In genomic region chr2:96856776-96857673, GRCh38 we compare ENCODE assay signal across 8 cellular contexts. TPM values are rescaled to one million over a fixed set of nuclear protein-coding genes. Genes with fewer than 3 reads are reported as not detected.
DNase-seq lines count a peak whose midpoint lies in the region; ATAC-seq and TF ChIP-seq lines count a peak whose summit lies in the region.

No MANE protein-coding gene starts in this region.

- peak; percentile 58 for DNase-seq in GM12865 (ENCODE audit: low read depth)
- no peak for DNase-seq in IMR-90
- DNase-seq in T-helper 17 cell: peak in 1 of 3 donors; percentile 42
- no peak for DNase-seq in activated CD4-positive, CD25-positive, alpha-beta regulatory T cell treated with anti-CD3 and anti-CD28 coated beads, Interleukin-2, amount 50 U/mL, for 72 hours

- no peak overlapping the region for H2BK120ac ChIP-seq in IMR-90 (ENCODE audit: low read depth, low read length)

- H3K4me1 Mint-ChIP-seq in T-helper 17 cell: peaks cover 35% of the 10 kb centered on the region

- peaks cover 11 to 34% of the 10 kb centered on the region in 2 experiments for H3K79me1 ChIP-seq in IMR-90 (ENCODE audit: low read depth in 1 of 2, low read length in 2 of 2)

- dilution Hi-C loops in IMR-90 (cut with HindIII; ENCODE audit: low sequenced_read_pairs, unreplicated experiment): no loop called here

- peak overlapping the region; percentile 89 for H3K27ac Mint-ChIP-seq in T-helper 17 cell

- H4K91ac ChIP-seq in IMR-90 (ENCODE audit: insufficient read depth, low read depth, low read length): no peak overlapping the region

- H4K20me1 ChIP-seq in IMR-90 (ENCODE audit: insufficient read depth, low read length): no peaks in the 10 kb centered on the region; the same call in 1 of the 2 replicates

- in situ Hi-C loops in IMR-90 (cut with MboI; ENCODE audit: low sequenced_read_pairs): loop anchor here (5.0 to 25.0 kb wide), 2 partner anchors 100 to 255 kb away; partner anchors contain the start of gene ANKRD36

- H3K4me3 ChIP-seq in GM12865 (ENCODE audit: low read depth, low read length) (peak overlapping the region; percentile 89), IMR-90 (ENCODE audit: insufficient read depth, low read depth, low read length) (peak overlapping the region; percentile 60), endocrine pancreas (ENCODE audit: control insufficient read depth, insufficient read depth, low read length) (peak overlapping the region; percentile 63), muscle layer of duodenum (ENCODE audit: low read depth in 1 of 2, low read length in 2 of 2) (peak overlapping the region; percentile 74 to 94)

- H2BK20ac ChIP-seq in IMR-90 (ENCODE audit: low read depth, low read length): no peak overlapping the region

- peak overlapping the region; percentile 99 for H2AFZ ChIP-seq in IMR-90 (replicated peaks; ENCODE audit: low read length, poor library complexity)

- H3K56ac ChIP-seq in IMR-90 (ENCODE audit: extremely low read depth, insufficient read depth, low read length): no peak overlapping the region

- no peak for TF ChIP-seq RAD21 in IMR-90 (IDR thresholded peaks at IDR 0.05; ENCODE audit: low read length)

- H2BK5ac ChIP-seq in IMR-90 (ENCODE audit: low read depth, low read length, poor library complexity, severe bottlenecking): no peak overlapping the region

- H3K4me2 ChIP-seq in IMR-90 (ENCODE audit: low read depth, low read length): peak overlapping the region; percentile 87

- POLR2A ChIA-PET in IMR-90 (lab: Charles Lee; ENCODE audit: unreplicated experiment): no interaction called here

- H3K27me3 ChIP-seq in IMR-90 (ENCODE audit: control insufficient read depth, insufficient read depth, low read length) (no peaks in the 10 kb centered on the region), endocrine pancreas (ENCODE audit: control insufficient read depth, insufficient read depth, low read length) (no peaks in the 10 kb centered on the region), muscle layer of duodenum (ENCODE audit: low read depth, low read length) (no peaks in the 10 kb centered on the region)

- peak overlapping the region; percentile 63 for H3K9ac ChIP-seq in IMR-90 (ENCODE audit: low read depth, low read length)
- peak overlapping the region; percentile 85 for H3K9ac ChIP-seq in endocrine pancreas (ENCODE audit: control insufficient read depth, insufficient read depth, low read length)

- 20% methylated on average over 20 of the region's 29 CpGs; no CpG with 5 or more reads in 1 of the 2 experiments for WGBS in IMR-90 (ENCODE audit: extremely low coverage in 2 of 2, insufficient read length in 1 of 2), 2 experiments

- H2AK9ac ChIP-seq in IMR-90 (replicated peaks; ENCODE audit: low read depth, low read length, poor library complexity): peak overlapping the region; percentile 95

- no peak overlapping the region for H4K5ac ChIP-seq in IMR-90 (ENCODE audit: low read depth, low read length)

- H3K9me3 ChIP-seq in IMR-90 (ENCODE audit: control insufficient read depth, insufficient read depth, low read length) (no peaks in the 10 kb centered on the region), T-helper 17 cell (ENCODE audit: control insufficient read depth, low read length, poor library complexity, severe bottlenecking) (no peaks in the 10 kb centered on the region), endocrine pancreas (ENCODE audit: control insufficient read depth, low read length) (no peaks in the 10 kb centered on the region), muscle layer of duodenum (ENCODE audit: control insufficient read depth in 1 of 2, low read length in 2 of 2) (no peaks in the 10 kb centered on the region)

- H3K9me1 ChIP-seq in IMR-90 (ENCODE audit: insufficient read depth, low read length): peaks cover 3% of the 10 kb centered on the region; the same call in 1 of the 2 replicates

- H3K36me3 ChIP-seq in IMR-90 (ENCODE audit: control insufficient read depth, insufficient read depth, low read length) (peaks cover 31% of the 10 kb centered on the region), endocrine pancreas (ENCODE audit: control insufficient read depth, insufficient read depth, low read length) (no peaks in the 10 kb centered on the region), muscle layer of duodenum (ENCODE audit: control insufficient read depth in 1 of 2, insufficient read depth in 2 of 2, low read length in 2 of 2) (peaks cover 17 to 35% of the 10 kb centered on the region in 2 donors)

- no peaks in the 10 kb centered on the region for H3K27me3 Mint-ChIP-seq in T-helper 17 cell

- H3K27ac ChIP-seq in 22Rv1 (peak overlapping the region; percentile 82), IMR-90 (ENCODE audit: insufficient read depth, low read length) (peak overlapping the region; percentile 58; the same call in 1 of the 2 replicates), muscle layer of duodenum (ENCODE audit: low read length) (peak overlapping the region; percentile 23)

- peak overlapping the region; percentile 1 to 75; a peak in 2 of 4 replicates for H4K8ac ChIP-seq in IMR-90 (ENCODE audit: low read depth in 2 of 2, low read length in 2 of 2)

- H3K4me3 Mint-ChIP-seq in T-helper 17 cell: peak overlapping the region; percentile 93

- intact Hi-C loops in IMR-90 (cut with micrococcal nuclease): no loop called here

- H3K4ac ChIP-seq in IMR-90 (ENCODE audit: low read depth, low read length): peak overlapping the region; percentile 6; the same call in 1 of the 2 replicates

- no peak for TF ChIP-seq POLR2A in IMR-90 (IDR thresholded peaks at IDR 0.05; ENCODE audit: low read depth, low read length)

- H3K36me3 Mint-ChIP-seq in T-helper 17 cell (ENCODE audit: low read depth): peaks cover 5% of the 10 kb centered on the region

- peak overlapping the region; percentile 66; the same call in 1 of the 2 replicates for H3K23ac ChIP-seq in IMR-90 (ENCODE audit: low read depth, low read length)

- no peak for TF ChIP-seq CTCF in 22Rv1 (IDR thresholded peaks at IDR 0.05)
- TF ChIP-seq CTCF in GM12865 (IDR thresholded peaks at IDR 0.05; ENCODE audit: insufficient read depth, low read depth, low read length, missing control alignments): no peak
- no peak for TF ChIP-seq CTCF in IMR-90 (conservative IDR thresholded peaks at IDR 0.05; ENCODE audit: low read depth, low read length)

- ATAC-seq in IMR-90 (ENCODE audit: low read depth) (no peak; the same call in 1 of the 2 replicates), T-helper 17 cell (no peak), GM18867 (IDR thresholded peaks at IDR 0.05; ENCODE audit: unreplicated experiment) (no peak)

- no peak overlapping the region for H3K18ac ChIP-seq in IMR-90 (ENCODE audit: low read depth, low read length)

- H2BK15ac ChIP-seq in IMR-90 (ENCODE audit: low read depth, low read length): no peak overlapping the region

- peaks cover 12% of the 10 kb centered on the region for H3K4me1 ChIP-seq in IMR-90 (ENCODE audit: control insufficient read depth, insufficient read depth, low read length)
- no peaks in the 10 kb centered on the region for H3K4me1 ChIP-seq in endocrine pancreas (ENCODE audit: control insufficient read depth, insufficient read depth, low read length)
- H3K4me1 ChIP-seq in muscle layer of duodenum (ENCODE audit: control insufficient read depth in 1 of 2, insufficient read depth in 2 of 2, low read length in 2 of 2): peaks cover 9 to 39% of the 10 kb centered on the region in 2 donors

- H2AK5ac ChIP-seq in IMR-90 (ENCODE audit: low read depth, low read length): no peak overlapping the region

- H3K14ac ChIP-seq in IMR-90 (replicated peaks; ENCODE audit: low read depth, low read length): peak overlapping the region; percentile 12

- no TSS peak for BruUV-seq in IMR-90 (replicated peaks; lab: Mats Ljungman, UMichigan)

- CTCF ChIA-PET in IMR-90 (lab: Yijun Ruan, JAX): interaction anchor here (0.6 to 2.0 kb wide), 21 partner anchors 10 to 255 kb away, joined by 3 to 23 read pairs (median 4); partner anchors contain the start of gene ANKRD36

TF ChIP-seq in IMR-90, 13 proteins besides CTCF, POLR2A, EP300 and RAD21:
- TF ChIP-seq MAFK (IDR thresholded peaks at IDR 0.05; ENCODE audit: low read depth, low read length) (peak; percentile 34; the same call in 1 of the 2 replicates), RFX5 (IDR thresholded peaks at IDR 0.05; ENCODE audit: low read depth, low read length) (no peak)

RNA-seq across cellular contexts. Expression of gene ANKRD39, which starts 0.8 kb away (rescaled TPM):
- 12.5 and 13.6 TPM in 2 replicates for total RNA-seq in IMR-90 (2012; rRNA removed)
- 15.9 and 17.0 TPM in 2 replicates for polyA plus RNA-seq in IMR-90 (2012; rRNA removed)
- 13.1 and 24.9 TPM in 2 replicates for polyA plus RNA-seq in IMR-90 (2012; cell fraction: cytosol; rRNA removed)
- 13.0 and 25.7 TPM in 2 replicates for polyA plus RNA-seq in IMR-90 (2012; cell fraction: nucleus; rRNA removed; ENCODE audit: low replicate concordance)
- 10 to 100 TPM; 16.8 to 18.6 TPM for total RNA-seq in T-helper 17 cell

RNA-seq across cellular contexts. Expression of gene SEMA4C, which starts 12.9 kb away (rescaled TPM):
- 13.3 and 15.8 TPM in 2 replicates for total RNA-seq in IMR-90 (2012; rRNA removed)
- 24.3 and 25.5 TPM in 2 replicates for polyA plus RNA-seq in IMR-90 (2012; rRNA removed)
- 15.1 and 22.2 TPM in 2 replicates for polyA plus RNA-seq in IMR-90 (2012; cell fraction: cytosol; rRNA removed)
- 38.1 and 86.4 TPM in 2 replicates for polyA plus RNA-seq in IMR-90 (2012; cell fraction: nucleus; rRNA removed; ENCODE audit: low replicate concordance)
- total RNA-seq in T-helper 17 cell: 10 to 100 TPM; 25.5 to 30.9 TPM

RNA-seq across cellular contexts. Expression of gene ANKRD23, which starts 13.2 kb away (rescaled TPM):
- total RNA-seq in IMR-90 (2012; rRNA removed): 0.54 and 0.83 TPM in 2 replicates
- polyA plus RNA-seq in IMR-90 (2012; rRNA removed): 1.5 and 1.6 TPM in 2 replicates
- polyA plus RNA-seq in IMR-90 (2012; cell fraction: cytosol; rRNA removed): 0.19 and 0.77 TPM in 2 replicates
- polyA plus RNA-seq in IMR-90 (2012; cell fraction: nucleus; rRNA removed; ENCODE audit: low replicate concordance): 9.2 and 17.0 TPM in 2 replicates
- total RNA-seq in T-helper 17 cell: 10 to 100 TPM in 1 of 2 donors, 1 to 10 TPM in 1; 7.6 to 11.2 TPM

RNA-seq across cellular contexts. Expression of gene CNNM3, which starts 41.0 kb away (rescaled TPM):
- total RNA-seq in IMR-90 (2012; rRNA removed) (2.2 and 2.3 TPM in 2 replicates), T-helper 17 cell (10 to 100 TPM; 30.8 to 39.5 TPM)
- polyA plus RNA-seq in IMR-90 (2012; rRNA removed): 6.1 and 6.3 TPM in 2 replicates
- 4.7 and 6.3 TPM in 2 replicates for polyA plus RNA-seq in IMR-90 (2012; cell fraction: cytosol; rRNA removed)
- polyA plus RNA-seq in IMR-90 (2012; cell fraction: nucleus; rRNA removed; ENCODE audit: low replicate concordance): 7.9 and 10.3 TPM in 2 replicates

Comparison
In these comparisons a context has a peak if more than half of its experiments do, and no peak if none do; other contexts are left out.
1. H3K27ac ChIP-seq: peak in every context shown above with its lines; median percentile 82 in 22Rv1; 58 in IMR-90; 23 in muscle layer of duodenum.